ENCODE assay signal across 32 cellular contexts in the genomic region with DNA sequence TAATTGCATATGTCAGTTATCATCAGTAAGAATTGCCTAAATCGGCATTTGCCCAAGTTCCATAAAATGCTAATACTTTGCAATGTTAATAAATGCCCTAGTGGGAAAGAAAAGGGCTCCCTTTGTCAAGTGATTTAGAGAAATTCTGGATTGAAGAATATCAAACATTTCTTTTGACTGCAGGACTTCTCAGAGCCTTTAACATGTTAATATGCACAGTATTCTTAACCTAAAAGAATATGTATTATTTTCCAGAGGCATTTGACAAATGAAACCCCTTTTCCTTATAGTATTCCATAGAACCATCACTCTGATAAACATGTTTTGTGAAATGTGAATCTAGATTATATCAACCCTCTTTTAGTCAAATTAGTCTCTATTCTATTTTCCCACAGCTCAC.
"Had no signal": no experiment of that assay in that cellular context is flagged by ENCODE, and none has a peak within 500 bp of the region (broad histone marks: within the 10 kb centered on the region; RNA-seq: fewer than 3 reads in every experiment).

No MANE protein-coding gene starts in this region.

- H3K9me3 ChIP-seq: adrenal gland, ascending aorta, body of pancreas, breast epithelium had no signal

- FAIRE-seq: astrocyte, bronchial epithelial cell had no signal

- ATAC-seq: activated naive CD4-positive, alpha-beta T cell treated with anti-CD3 and anti-CD28 coated beads, Interleukin-2, amount 50 U/mL, for 72 hours; activated naive CD8-positive, alpha-beta T cell treated with anti-CD3 and anti-CD28 coated beads, Interleukin-2, amount 50 U/mL, for 24 hours; activated T-cell treated with anti-CD3 and anti-CD28 coated beads, Interleukin-2, amount 50 U/mL, for 4 hours; activated T-cell treated with anti-CD3 and anti-CD28 coated beads, Interleukin-2, amount 50 U/mL, for 72 hours; activated T-helper 17 cell treated with anti-CD3 and anti-CD28 coated beads, Interleukin-2, amount 50 U/mL, for 72 hours; body of pancreas had no signal

- H3K4me3 ChIP-seq: adrenal gland, ascending aorta, body of pancreas, breast epithelium, cardiac muscle cell had no signal

- H3K27ac ChIP-seq: adrenal gland, ascending aorta, body of pancreas, brain microvascular endothelial cell, breast epithelium, cardiac muscle cell had no signal

- DNase-seq: activated effector memory CD4-positive, alpha-beta T cell treated with anti-CD3 and anti-CD28 coated beads, Interleukin-2, amount 50 U/mL, for 16 hours; activated effector memory CD4-positive, alpha-beta T cell treated with Interleukin-2 at 50 U/mL for 16 hours; activated gamma-delta T cell; activated gamma-delta T cell treated with Interleukin-2 at 50 U/mL for 16 hours; activated naive CD4-positive, alpha-beta T cell; activated naive CD4-positive, alpha-beta T cell treated with anti-CD3 and anti-CD28 coated beads for 36 hours; activated naive CD4-positive, alpha-beta T cell treated with anti-CD3 and anti-CD28 coated beads, Interleukin-2, amount 10 ng/mL, durations not matched to agents 7 days and 5 days; activated naive CD4-positive, alpha-beta T cell treated with anti-CD3 and anti-CD28 coated beads, Interleukin-2, amount 50 U/mL, for 16 hours; activated naive CD4-positive, alpha-beta T cell treated with Interleukin-2 at 50 U/mL for 16 hours; activated naive CD8-positive, alpha-beta T cell treated with anti-CD3 and anti-CD28 coated beads for 36 hours; activated naive CD8-positive, alpha-beta T cell treated with anti-CD3 and anti-CD28 coated beads, Interleukin-2, amount 10 ng/mL, durations not matched to agents 7 days and 5 days; activated naive CD8-positive, alpha-beta T cell treated with anti-CD3 and anti-CD28 coated beads, Interleukin-2, amount 50 U/mL, for 24 hours; activated T-cell treated with anti-CD3 and anti-CD28 coated beads, Interleukin-2, amount 50 U/mL, for 4 hours; activated T-cell treated with anti-CD3 and anti-CD28 coated beads, Interleukin-2, amount 50 U/mL, for 48 hours; activated T-cell treated with anti-CD3 and anti-CD28 coated beads, Interleukin-2, amount 50 U/mL, for 72 hours; adrenal gland; amniotic stem cell; amygdala; anterior cingulate cortex; aorta; body of pancreas; brain microvascular endothelial cell; caudate nucleus; central memory CD4-positive, alpha-beta T cell; cerebellar nuclear complex had no signal

- H3K36me3 ChIP-seq: adrenal gland, ascending aorta, brain microvascular endothelial cell, breast epithelium, cardiac muscle cell had no signal

- H3K27me3 ChIP-seq: adrenal gland, ascending aorta, body of pancreas, brain microvascular endothelial cell, breast epithelium, cardiac muscle cell had no signal

- H3K4me1 ChIP-seq: adrenal gland, ascending aorta, body of pancreas, breast epithelium had no signal
